Comparison of ENCODE assay signal across 3 cellular contexts in genomic region chr9:131181091-131181681, GRCh38.
TF ChIP-seq lines count a peak whose summit lies in the region.

No MANE protein-coding gene starts in this region.

TF ChIP-seq in SK-N-SH, 30 proteins besides CTCF, POLR2A, EP300 and RAD21:
- TF ChIP-seq USF1 (IDR thresholded peaks at IDR 0.05; ENCODE audit: borderline replicate concordance, low read depth): no peak
- no peak for TF ChIP-seq IRF3 (IDR thresholded peaks at IDR 0.05; ENCODE audit: low read depth, low read length)
- TF ChIP-seq EZH2phosphoT487 (IDR thresholded peaks at IDR 0.05; ENCODE audit: borderline replicate concordance, low read depth): no peak
- TF ChIP-seq JUND (IDR thresholded peaks at IDR 0.05): no peak
- no peak for TF ChIP-seq RCOR1 (IDR thresholded peaks at IDR 0.05; ENCODE audit: low read length)
- no peak for TF ChIP-seq YY1 (IDR thresholded peaks at IDR 0.05; ENCODE audit: low read depth)
- no peak for TF ChIP-seq POLR2AphosphoS5 (IDR thresholded peaks at IDR 0.05; ENCODE audit: low read depth, low read length)
- no peak for TF ChIP-seq TAF1 (IDR thresholded peaks at IDR 0.05; ENCODE audit: borderline replicate concordance, low read depth, low read length)
- TF ChIP-seq MAX (IDR thresholded peaks at IDR 0.05; ENCODE audit: low read depth): no peak
- TF ChIP-seq MEF2A (IDR thresholded peaks at IDR 0.05; ENCODE audit: borderline replicate concordance, low read depth): no peak
- no peak for TF ChIP-seq CHD2 (IDR thresholded peaks at IDR 0.05; ENCODE audit: low read length, partially characterized antibody)
- no peak for TF ChIP-seq FOSL2 (IDR thresholded peaks at IDR 0.05; ENCODE audit: borderline replicate concordance, low read depth)
TF ChIP-seq in SK-N-SH: peak in this region for 0.

TF ChIP-seq in SK-N-SH treated with all-trans-retinoic acid at 6 μM for 48 hours, 23 proteins besides CTCF, POLR2A, EP300 and RAD21:
- no peak for TF ChIP-seq RARB (CRISPR knock-in tag; IDR thresholded peaks at IDR 0.05)
- TF ChIP-seq TCF4 (CRISPR knock-in tag; IDR thresholded peaks at IDR 0.05; ENCODE audit: borderline replicate concordance): no peak
- no peak for TF ChIP-seq BACH2 (CRISPR knock-in tag; IDR thresholded peaks at IDR 0.05; ENCODE audit: borderline replicate concordance)
- TF ChIP-seq PATZ1 (CRISPR knock-in tag; IDR thresholded peaks at IDR 0.05; ENCODE audit: borderline replicate concordance): no peak
- no peak for TF ChIP-seq ZNF565 (CRISPR knock-in tag; conservative IDR thresholded peaks at IDR 0.05; ENCODE audit: low read depth)
- no peak for TF ChIP-seq ZNF8 (CRISPR knock-in tag; IDR thresholded peaks at IDR 0.05)
- no peak for TF ChIP-seq ISL1 (CRISPR knock-in tag; IDR thresholded peaks at IDR 0.05)
- no peak for TF ChIP-seq CSRNP3 (CRISPR knock-in tag; IDR thresholded peaks at IDR 0.05)
- no peak for TF ChIP-seq POU6F1 (CRISPR knock-in tag; IDR thresholded peaks at IDR 0.05; ENCODE audit: borderline replicate concordance, low read depth)
TF ChIP-seq in SK-N-SH treated with all-trans-retinoic acid at 6 μM for 48 hours: peak in this region for 0.

TF ChIP-seq in K562, 482 proteins besides CTCF, POLR2A, EP300 and RAD21:
- TF ChIP-seq HMGXB4 (CRISPR knock-in tag; IDR thresholded peaks at IDR 0.05) (peak; percentile 14; the same call in 1 of the 2 replicates), MCM3 (IDR thresholded peaks at IDR 0.05) (no peak), CXXC5 (CRISPR knock-in tag; IDR thresholded peaks at IDR 0.05) (no peak), STAT6 (CRISPR knock-in tag; IDR thresholded peaks at IDR 0.05) (peak; percentile 83; the same call in 1 of the 2 replicates)
